Comparison of ENCODE assay signal across 10 cellular contexts in genomic region chr22:38618258-38618657, GRCh38. TPM values are rescaled to one million over a fixed set of nuclear protein-coding genes. Genes with fewer than 3 reads are reported as not detected.
"Had no signal": no experiment of that assay in that cellular context is flagged by ENCODE, and none has a peak within 500 bp of the region (broad histone marks: within the 10 kb centered on the region; RNA-seq: fewer than 3 reads in every experiment).

No MANE protein-coding gene starts in this region.

- DNase-seq: IMR-90, KBM-7, KG1 had no signal

- H3K4me2 ChIP-seq: KMS-11 had no signal

- H3K36me3 Mint-ChIP-seq: IgD-negative memory B cell had no signal

- H3K27ac Mint-ChIP-seq: IgD-negative memory B cell had no signal

- H3K9ac ChIP-seq: KMS-11 had no signal

- H3K27ac ChIP-seq: HL-60, KMS-11 had no signal

- ATAC-seq: HepG2, K562 had no signal

- H3K4me3 ChIP-seq: K562 had no signal

- H3K4me1 Mint-ChIP-seq: IgD-negative memory B cell had no signal

RNA-seq across cellular contexts. Expression of gene FAM227A, which starts 37.9 kb away (rescaled TPM):
- total RNA-seq: HT1080 had no signal
- polyA plus RNA-seq: IgD-negative memory B cell had no signal

RNA-seq across cellular contexts. Expression of gene DMC1, which starts 48.3 kb away (rescaled TPM):
- total RNA-seq: HT-29 had no signal
- polyA plus RNA-seq: HepG2, IgD-negative memory B cell had no signal
